In the genomic region with DNA sequence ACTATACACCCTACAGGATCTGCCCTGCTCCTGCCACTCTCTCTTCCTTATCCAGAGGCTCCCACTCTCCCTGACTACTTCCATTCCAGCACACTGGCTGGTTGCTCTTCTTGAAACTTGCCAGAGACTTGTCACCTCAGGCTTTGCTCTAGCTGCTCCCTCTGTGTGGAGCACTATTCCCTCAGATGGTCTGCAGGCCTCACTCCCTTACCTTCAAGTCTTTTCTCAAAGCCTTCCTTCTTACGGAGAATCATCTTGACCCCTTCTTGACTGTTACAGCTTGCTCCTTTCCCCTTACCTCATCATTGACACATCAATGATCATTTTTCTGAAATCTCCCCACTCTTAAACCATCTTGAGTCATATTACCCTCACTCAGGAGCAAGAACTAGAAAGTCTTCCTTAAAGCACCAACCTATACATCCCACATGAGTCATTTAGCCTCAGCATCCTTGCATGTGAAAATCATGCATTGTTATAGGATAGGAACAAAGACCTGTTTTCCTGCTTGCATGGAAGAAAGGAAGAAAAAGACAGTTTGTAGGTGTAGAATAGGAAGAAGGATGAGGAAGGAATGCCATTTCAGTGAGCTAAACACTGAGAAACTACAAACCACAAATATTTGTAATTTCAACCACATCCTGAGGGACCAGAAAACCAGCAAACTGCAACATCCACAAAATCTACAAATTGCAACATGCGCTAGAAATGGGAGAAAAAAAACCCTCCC, we compare ENCODE assay signal across 9 cellular contexts. TPM values are rescaled to one million over a fixed set of nuclear protein-coding genes. Genes with fewer than 3 reads are reported as not detected.
DNase-seq lines count a peak whose midpoint lies in the region; ATAC-seq and TF ChIP-seq lines count a peak whose summit lies in the region.
"Had no signal": no experiment of that assay in that cellular context is flagged by ENCODE, and none has a peak within 500 bp of the region (broad histone marks: within the 10 kb centered on the region; RNA-seq: fewer than 3 reads in every experiment).

No MANE protein-coding gene starts in this region.

- TF ChIP-seq CTCF in body of pancreas (IDR thresholded peaks at IDR 0.05), result no peak

- ATAC-seq in HG02970 (IDR thresholded peaks at IDR 0.05; ENCODE audit: low FRiP score, unreplicated experiment) (peak; percentile 66), body of pancreas (no peak)

- no peaks in the 10 kb centered on the region for H3K27me3 ChIP-seq in body of pancreas

- TF ChIP-seq POLR2A in body of pancreas (IDR thresholded peaks at IDR 0.05), result no peak

- H3K9me3 ChIP-seq in SK-N-MC (ENCODE audit: low read depth, low read length) (no peaks in the 10 kb centered on the region), body of pancreas (no peaks in the 10 kb centered on the region)

- peak overlapping the region; percentile 33; the same call in 1 of the 2 replicates for H3K27ac ChIP-seq in SK-N-MC
- H3K27ac ChIP-seq in body of pancreas, result no peak overlapping the region
- H3K27ac ChIP-seq: parathyroid adenoma had no signal

- WGBS in body of pancreas, 2 donors, result 73 to 82% methylated on average over 2 of the region's 2 CpGs

- H3K4me3 ChIP-seq in SK-N-MC (no peak overlapping the region), body of pancreas (no peak overlapping the region)

- DNase-seq in GF-D8 (lab: John Stamatoyannopoulos, UW) (peak; percentile 76), SK-N-MC (ENCODE audit: low read depth, low spot score) (no peak), kidney glomerular epithelial cell (lab: John Stamatoyannopoulos, UW) (peak; percentile 79), body of pancreas (no peak), NCI-H82 treated with DMSO at 0.1 percent for 48 hours (lab: John Stamatoyannopoulos, UW; ENCODE audit: unreplicated experiment) (no peak), NCI-H748 treated with DMSO at 0.1 percent for 48 hours (lab: John Stamatoyannopoulos, UW) (no peak)
- DNase-seq in stimulated activated naive CD4-positive, alpha-beta T cell treated with Interleukin-2 at 50 U/mL for 16 hours (lab: John Stamatoyannopoulos, UW), result no peak

- intact Hi-C loops in body of pancreas (cut with DNase I), result no loop called here

- H3K36me3 ChIP-seq in SK-N-MC (ENCODE audit: insufficient read depth, low read length) (0 out of 2 replicates have a peak, but pooled peaks cover 2% of the 10 kb centered on the region), body of pancreas (replicated peaks in 1 of 2; ENCODE audit: insufficient read depth in 1 of 2, low read depth in 2 of 2) (no peaks in the 10 kb centered on the region)

- H3K9ac ChIP-seq in SK-N-MC (ENCODE audit: insufficient read length), result no peak overlapping the region
- H3K9ac ChIP-seq: parathyroid adenoma had no signal

- no peaks in the 10 kb centered on the region for H3K4me1 ChIP-seq in body of pancreas
- H3K4me1 ChIP-seq: parathyroid adenoma had no signal

RNA-seq across cellular contexts. Expression of a gene that starts 55.7 kb away (rescaled TPM):
- total RNA-seq in body of pancreas, result 10 to 100 TPM; 16.9 to 34.6 TPM

Comparison
In these comparisons a context has a peak if more than half of its experiments do, and no peak if none do; other contexts are left out.
1. DNase-seq: peak in GF-D8 (single experiment) and kidney glomerular epithelial cell (single experiment); none in SK-N-MC (single experiment), stimulated activated naive CD4-positive, alpha-beta T cell treated with Interleukin-2 at 50 U/mL for 16 hours (single experiment), body of pancreas (0 of 4), NCI-H82 treated with DMSO at 0.1 percent for 48 hours (single experiment) and NCI-H748 treated with DMSO at 0.1 percent for 48 hours (single experiment).